Comparison of ENCODE assay signal across 18 cellular contexts in genomic region chr20:59182401-59183044, GRCh38. TPM values are rescaled to one million over a fixed set of nuclear protein-coding genes. Genes with fewer than 3 reads are reported as not detected.
A peak's percentile ranks its signal among the peaks of the same experiment; 100 is the strongest.
DNase-seq lines count a peak whose midpoint lies in the region; ATAC-seq lines count a peak whose summit lies in the region.
"Had no signal": no experiment of that assay in that cellular context is flagged by ENCODE, and none has a peak within 500 bp of the region (broad histone marks: within the 10 kb centered on the region; RNA-seq: fewer than 3 reads in every experiment).

No MANE protein-coding gene starts in this region.

- H3K4me1 Mint-ChIP-seq in activated T-cell treated with anti-CD3 and anti-CD28 coated beads, Interleukin-2, amount 50 U/mL, for 72 hours (ENCODE audit: low read depth), result peaks cover 50% of the 10 kb centered on the region
- H3K4me1 Mint-ChIP-seq in activated naive CD8-positive, alpha-beta T cell (ENCODE audit: low read depth), result peaks cover 67% of the 10 kb centered on the region
- H3K4me1 Mint-ChIP-seq in stimulated activated naive B cell treated with anti-CD40 and anti-IgM and Interleukin-4, amounts not matched to agents 10 μg/mL and 1 μg/mL and 100 μg/mL, for 72 hours, result peaks cover 31 to 65% of the 10 kb centered on the region in 2 donors

- no peaks in the 10 kb centered on the region for H3K27me3 Mint-ChIP-seq in activated T-cell treated with anti-CD3 and anti-CD28 coated beads, Interleukin-2, amount 50 U/mL, for 72 hours (ENCODE audit: low read depth)
- H3K27me3 Mint-ChIP-seq in activated naive CD8-positive, alpha-beta T cell, result no peaks in the 10 kb centered on the region
- no peaks in the 10 kb centered on the region for H3K27me3 Mint-ChIP-seq in stimulated activated naive B cell treated with anti-CD40 and anti-IgM and Interleukin-4, amounts not matched to agents 10 μg/mL and 1 μg/mL and 100 μg/mL, for 72 hours
- H3K27me3 Mint-ChIP-seq: IgD-negative memory B cell had no signal

- peak overlapping the region; percentile 21 to 67 for H3K4me3 Mint-ChIP-seq in activated T-cell treated with anti-CD3 and anti-CD28 coated beads, Interleukin-2, amount 50 U/mL, for 72 hours
- H3K4me3 Mint-ChIP-seq in activated naive CD8-positive, alpha-beta T cell, result peak overlapping the region; percentile 20
- H3K4me3 Mint-ChIP-seq in stimulated activated naive B cell treated with anti-CD40 and anti-IgM and Interleukin-4, amounts not matched to agents 10 μg/mL and 1 μg/mL and 100 μg/mL, for 72 hours, result no peak overlapping the region
- H3K4me3 Mint-ChIP-seq: endodermal cell had no signal

- peak in 1 of 2 donors; percentile 29 for ATAC-seq in activated T-cell treated with anti-CD3 and anti-CD28 coated beads, Interleukin-2, amount 50 U/mL, for 72 hours (replicated peaks in 1 of 2)
- peak; percentile 62 for ATAC-seq in HG02798 (IDR thresholded peaks at IDR 0.05; ENCODE audit: poor library complexity, unreplicated experiment)
- peak; percentile 70 to 75 for ATAC-seq in stimulated activated naive B cell treated with anti-CD40 and anti-IgM and Interleukin-4, amounts not matched to agents 10 μg/mL and 1 μg/mL and 100 μg/mL, for 72 hours (replicated peaks)
- ATAC-seq: activated naive CD4-positive, alpha-beta T cell treated with anti-CD3 and anti-CD28 coated beads, Interleukin-2, amount 50 U/mL, for 72 hours; Panc1; psoas muscle had no signal

- H3K36me3 Mint-ChIP-seq in activated T-cell treated with anti-CD3 and anti-CD28 coated beads, Interleukin-2, amount 50 U/mL, for 72 hours (ENCODE audit: insufficient read depth in 2 of 2), result peaks cover 10 to 13% of the 10 kb centered on the region in 2 donors
- H3K36me3 Mint-ChIP-seq in activated naive CD8-positive, alpha-beta T cell, result peaks cover 25% of the 10 kb centered on the region
- peaks cover 7 to 24% of the 10 kb centered on the region in 2 donors for H3K36me3 Mint-ChIP-seq in stimulated activated naive B cell treated with anti-CD40 and anti-IgM and Interleukin-4, amounts not matched to agents 10 μg/mL and 1 μg/mL and 100 μg/mL, for 72 hours

- H3K9me3 Mint-ChIP-seq in activated T-cell treated with anti-CD3 and anti-CD28 coated beads, Interleukin-2, amount 50 U/mL, for 72 hours, result peaks cover 0 to 7% of the 10 kb centered on the region in 2 donors
- no peaks in the 10 kb centered on the region for H3K9me3 Mint-ChIP-seq in activated naive CD8-positive, alpha-beta T cell (ENCODE audit: low read depth)
- H3K9me3 Mint-ChIP-seq in stimulated activated naive B cell treated with anti-CD40 and anti-IgM and Interleukin-4, amounts not matched to agents 10 μg/mL and 1 μg/mL and 100 μg/mL, for 72 hours, result peaks cover 0 to 3% of the 10 kb centered on the region in 2 donors

- peak overlapping the region; percentile 82 for H3K27ac Mint-ChIP-seq in activated T-cell treated with anti-CD3 and anti-CD28 coated beads, Interleukin-2, amount 50 U/mL, for 72 hours
- H3K27ac Mint-ChIP-seq in activated naive CD8-positive, alpha-beta T cell, result peak overlapping the region; percentile 78
- H3K27ac Mint-ChIP-seq in stimulated activated naive B cell treated with anti-CD40 and anti-IgM and Interleukin-4, amounts not matched to agents 10 μg/mL and 1 μg/mL and 100 μg/mL, for 72 hours, result peak overlapping the region; percentile 1
- H3K27ac Mint-ChIP-seq: endodermal cell had no signal

- DNase-seq in activated T-cell treated with anti-CD3 and anti-CD28 coated beads, Interleukin-2, amount 50 U/mL, for 72 hours, result no peak
- DNase-seq in activated T-cell treated with anti-CD3 and anti-CD28 coated beads, Interleukin-2, amount 50 U/mL, for 1 hour, result no peak
- no peak for DNase-seq in stimulated activated naive B cell treated with anti-CD40 and anti-IgM and Interleukin-4, amounts not matched to agents 10 μg/mL and 1 μg/mL and 100 μg/mL, for 72 hours
- no peak for DNase-seq in medulla oblongata (ENCODE audit: extremely low spot score)
- DNase-seq in NCI-H446 (lab: John Stamatoyannopoulos, UW), result no peak
- no peak for DNase-seq in islet precursor cell
- DNase-seq: DMS79, endodermal cell, foreskin melanocyte, midbrain, NCI-H146, NCI-H446 treated with DMSO at 0.1 percent for 48 hours, psoas muscle had no signal

RNA-seq across cellular contexts. Expression of gene ZNF831, which starts 18.9 kb away (rescaled TPM):
- total RNA-seq in activated T-cell treated with anti-CD3 and anti-CD28 coated beads, Interleukin-2, amount 50 U/mL, for 72 hours, result 1 to 10 TPM; 8.2 to 9.0 TPM
- total RNA-seq: endodermal cell had no signal

Comparison
In these comparisons a context has a peak if more than half of its experiments do, and no peak if none do; other contexts are left out.
1. H3K27ac Mint-ChIP-seq: peak in every context shown above with its lines; median percentile 82 in activated T-cell treated with anti-CD3 and anti-CD28 coated beads, Interleukin-2, amount 50 U/mL, for 72 hours; 78 in activated naive CD8-positive, alpha-beta T cell; 1 in stimulated activated naive B cell treated with anti-CD40 and anti-IgM and Interleukin-4, amounts not matched to agents 10 μg/mL and 1 μg/mL and 100 μg/mL, for 72 hours.
2. H3K4me3 Mint-ChIP-seq: peak in activated T-cell treated with anti-CD3 and anti-CD28 coated beads, Interleukin-2, amount 50 U/mL, for 72 hours (2 of 2) and activated naive CD8-positive, alpha-beta T cell (single experiment); none in stimulated activated naive B cell treated with anti-CD40 and anti-IgM and Interleukin-4, amounts not matched to agents 10 μg/mL and 1 μg/mL and 100 μg/mL, for 72 hours (0 of 2).